Comparison of ENCODE assay signal across 1 cellular context in genomic region chr11:1440066-1440465, GRCh38.
TF ChIP-seq lines count a peak whose summit lies in the region.

No MANE protein-coding gene starts in this region.

TF ChIP-seq in H1, 55 proteins besides CTCF, POLR2A, EP300 and RAD21:
- TF ChIP-seq TAF1 (IDR thresholded peaks at IDR 0.05; ENCODE audit: low read depth, low read length) (no peak), ATF3 (IDR thresholded peaks at IDR 0.05; ENCODE audit: insufficient read depth, low read depth, low read length) (no peak), PHF8 (conservative IDR thresholded peaks at IDR 0.05; ENCODE audit: low read depth, low read length) (no peak)
